ENCODE assay signal across 1 cellular context in the genomic region with DNA sequence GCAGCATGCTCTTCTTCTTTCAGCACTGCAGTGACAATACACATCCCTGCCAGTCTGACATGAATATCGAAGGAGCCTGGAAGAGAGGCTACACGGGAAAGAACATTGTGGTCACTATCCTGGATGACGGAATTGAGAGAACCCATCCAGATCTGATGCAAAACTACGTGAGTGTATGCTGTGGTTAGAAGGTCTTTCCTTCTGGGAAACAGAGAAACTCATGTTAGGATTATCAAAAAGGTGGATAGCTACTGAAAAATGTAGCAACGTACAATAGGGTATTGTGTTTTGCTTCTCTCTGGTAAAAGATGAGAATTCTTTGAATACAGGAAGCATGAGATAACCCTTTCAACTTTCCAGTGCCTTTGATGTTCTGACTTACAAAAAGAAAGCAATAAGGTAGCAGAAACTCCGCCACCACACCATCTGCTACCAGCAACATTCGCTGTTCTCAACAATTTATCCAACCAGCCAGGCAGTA.
TF ChIP-seq lines count a peak whose summit lies in the region.

No MANE protein-coding gene starts in this region.

TF ChIP-seq in WTC11, 78 proteins besides CTCF, POLR2A, EP300 and RAD21 (continued from another document):
- TF ChIP-seq, protein P1, sequence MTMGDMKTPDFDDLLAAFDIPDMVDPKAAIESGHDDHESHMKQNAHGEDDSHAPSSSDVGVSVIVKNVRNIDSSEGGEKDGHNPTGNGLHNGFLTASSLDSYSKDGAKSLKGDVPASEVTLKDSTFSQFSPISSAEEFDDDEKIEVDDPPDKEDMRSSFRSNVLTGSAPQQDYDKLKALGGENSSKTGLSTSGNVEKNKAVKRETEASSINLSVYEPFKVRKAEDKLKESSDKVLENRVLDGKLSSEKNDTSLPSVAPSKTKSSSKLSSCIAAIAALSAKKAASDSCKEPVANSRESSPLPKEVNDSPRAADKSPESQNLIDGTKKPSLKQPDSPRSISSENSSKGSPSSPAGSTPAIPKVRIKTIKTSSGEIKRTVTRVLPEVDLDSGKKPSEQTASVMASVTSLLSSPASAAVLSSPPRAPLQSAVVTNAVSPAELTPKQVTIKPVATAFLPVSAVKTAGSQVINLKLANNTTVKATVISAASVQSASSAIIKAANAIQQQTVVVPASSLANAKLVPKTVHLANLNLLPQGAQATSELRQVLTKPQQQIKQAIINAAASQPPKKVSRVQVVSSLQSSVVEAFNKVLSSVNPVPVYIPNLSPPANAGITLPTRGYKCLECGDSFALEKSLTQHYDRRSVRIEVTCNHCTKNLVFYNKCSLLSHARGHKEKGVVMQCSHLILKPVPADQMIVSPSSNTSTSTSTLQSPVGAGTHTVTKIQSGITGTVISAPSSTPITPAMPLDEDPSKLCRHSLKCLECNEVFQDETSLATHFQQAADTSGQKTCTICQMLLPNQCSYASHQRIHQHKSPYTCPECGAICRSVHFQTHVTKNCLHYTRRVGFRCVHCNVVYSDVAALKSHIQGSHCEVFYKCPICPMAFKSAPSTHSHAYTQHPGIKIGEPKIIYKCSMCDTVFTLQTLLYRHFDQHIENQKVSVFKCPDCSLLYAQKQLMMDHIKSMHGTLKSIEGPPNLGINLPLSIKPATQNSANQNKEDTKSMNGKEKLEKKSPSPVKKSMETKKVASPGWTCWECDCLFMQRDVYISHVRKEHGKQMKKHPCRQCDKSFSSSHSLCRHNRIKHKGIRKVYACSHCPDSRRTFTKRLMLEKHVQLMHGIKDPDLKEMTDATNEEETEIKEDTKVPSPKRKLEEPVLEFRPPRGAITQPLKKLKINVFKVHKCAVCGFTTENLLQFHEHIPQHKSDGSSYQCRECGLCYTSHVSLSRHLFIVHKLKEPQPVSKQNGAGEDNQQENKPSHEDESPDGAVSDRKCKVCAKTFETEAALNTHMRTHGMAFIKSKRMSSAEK (CRISPR knock-in tag; IDR thresholded peaks at IDR 0.05; ENCODE audit: borderline replicate concordance) = no peak
- TF ChIP-seq IRF1 (CRISPR knock-in tag; IDR thresholded peaks at IDR 0.05) = no peak
